ENCODE assay signal across 8 cellular contexts in genomic region chr14:68819260-68819691, GRCh38. TPM values are rescaled to one million over a fixed set of nuclear protein-coding genes. Genes with fewer than 3 reads are reported as not detected.
DNase-seq lines count a peak whose midpoint lies in the region; ATAC-seq and TF ChIP-seq lines count a peak whose summit lies in the region.

No MANE protein-coding gene starts in this region.

- H3K23ac ChIP-seq in trophoblast cell (ENCODE audit: low read length): no peak overlapping the region

- no peaks in the 10 kb centered on the region for H3K36me3 Mint-ChIP-seq in endodermal cell (ENCODE audit: low read depth)

- H3K4me3 ChIP-seq in endodermal cell (ENCODE audit: low read length) (no peak overlapping the region), trophoblast cell (ENCODE audit: low read depth, low read length) (no peak overlapping the region), dorsolateral prefrontal cortex (no peak overlapping the region)

- no peak for TF ChIP-seq CTCF in endodermal cell (conservative IDR thresholded peaks at IDR 0.05)
- TF ChIP-seq CTCF in dorsolateral prefrontal cortex (IDR thresholded peaks at IDR 0.05 in 54 of 56, conservative IDR thresholded peaks at IDR 0.05 in 2 of 56; ENCODE audit: low read depth in 1 of 56, partially characterized antibody in 56 of 56): no peak

- no peak for ATAC-seq in HG03342 (IDR thresholded peaks at IDR 0.05; ENCODE audit: unreplicated experiment)

- H4K12ac ChIP-seq in trophoblast cell (ENCODE audit: low read depth, low read length): no peak overlapping the region

- H3K4me1 ChIP-seq in endodermal cell (ENCODE audit: control insufficient read depth, insufficient read depth, low read length) (peaks cover 5% of the 10 kb centered on the region), trophoblast cell (ENCODE audit: control insufficient read depth in 1 of 2, insufficient read depth in 2 of 2, low read length in 2 of 2) (peaks cover 32 to 38% of the 10 kb centered on the region in 2 experiments)

- peak overlapping the region; percentile 5 for H2BK120ac ChIP-seq in trophoblast cell (ENCODE audit: insufficient read depth, low read length, poor library complexity)

- peaks cover 28% of the 10 kb centered on the region for H3K4me1 Mint-ChIP-seq in endodermal cell

- 49 to 84% methylated on average over 4 to 10 of the region's 10 CpGs for WGBS in endodermal cell (ENCODE audit: insufficient coverage in 1 of 2, insufficient read length in 1 of 2), 2 experiments
- no CpG with 5 or more reads among the region's 10 CpGs for WGBS in trophoblast cell (ENCODE audit: extremely low coverage, insufficient coverage, insufficient read length)

- DNase-seq in GM03348 (ENCODE audit: low spot score) (peak; percentile 50), RPMI7951 (ENCODE audit: low read depth) (peak; percentile 65), endodermal cell (peak; percentile 82), trophoblast cell (peak; percentile 79 to 86), mesenteric fat pad (ENCODE audit: low spot score) (no peak), SW 1271 (lab: John Stamatoyannopoulos, UW) (no peak), dorsolateral prefrontal cortex (no peak)

- peaks cover 13% of the 10 kb centered on the region for H3K79me2 ChIP-seq in trophoblast cell (ENCODE audit: control insufficient read depth, insufficient read depth, low read length, poor library complexity)

- intact Hi-C loops in dorsolateral prefrontal cortex (cut with DNase I): loop anchor here in 1 of 2 donors (5.0 kb wide), 1 partner anchor 982 kb away; no protein-coding TSS in a partner anchor

- H4K91ac ChIP-seq in trophoblast cell (ENCODE audit: low read depth, low read length): peak overlapping the region; percentile 57

- no peak overlapping the region for H2AFZ ChIP-seq in trophoblast cell (ENCODE audit: insufficient read depth, low read length, poor library complexity)

- peak overlapping the region; percentile 8 for H4K8ac ChIP-seq in trophoblast cell (ENCODE audit: low read depth, low read length)

- H3K4me2 ChIP-seq in trophoblast cell (ENCODE audit: low read length): no peak overlapping the region

- no peaks in the 10 kb centered on the region for H3K9me3 Mint-ChIP-seq in endodermal cell

- H3K36me3 ChIP-seq in endodermal cell (ENCODE audit: control insufficient read depth, insufficient read depth, low read length): no peaks in the 10 kb centered on the region
- H3K36me3 ChIP-seq in trophoblast cell (ENCODE audit: control insufficient read depth in 1 of 2, insufficient read depth in 2 of 2, low read length in 2 of 2): no peaks in the 10 kb centered on the region

- peaks cover 12% of the 10 kb centered on the region for H3K27me3 Mint-ChIP-seq in endodermal cell (ENCODE audit: insufficient read depth)

- H3K9me3 ChIP-seq in endodermal cell (ENCODE audit: control insufficient read depth, low read length) (no peaks in the 10 kb centered on the region), trophoblast cell (ENCODE audit: insufficient read depth, low read depth, low read length) (no peaks in the 10 kb centered on the region)

- peak overlapping the region; percentile 9 for H3K14ac ChIP-seq in trophoblast cell (ENCODE audit: low read length)

- peaks cover 35% of the 10 kb centered on the region for H3K79me1 ChIP-seq in trophoblast cell (ENCODE audit: low read length)

- H2BK12ac ChIP-seq in trophoblast cell (ENCODE audit: low read length): peak overlapping the region; percentile 74

- peak overlapping the region; percentile 2 for H3K18ac ChIP-seq in trophoblast cell (ENCODE audit: low read length)

- H3K4me3 Mint-ChIP-seq in endodermal cell: no peak overlapping the region

- H2AK5ac ChIP-seq in trophoblast cell (ENCODE audit: low read length): no peak overlapping the region

- H3K9ac ChIP-seq in endodermal cell (ENCODE audit: extremely low read depth, low read length, poor library complexity, severe bottlenecking) (no peak overlapping the region), trophoblast cell (ENCODE audit: low read length) (no peak overlapping the region)

- H2BK5ac ChIP-seq in trophoblast cell (ENCODE audit: low read depth, low read length, poor library complexity): peak overlapping the region; percentile 10

- H3K4ac ChIP-seq in trophoblast cell (ENCODE audit: low read depth, low read length): no peak overlapping the region

- H3K27ac ChIP-seq in endodermal cell (ENCODE audit: low read depth, low read length) (no peak overlapping the region), trophoblast cell (ENCODE audit: low read depth, low read length) (peak overlapping the region; percentile 6), dorsolateral prefrontal cortex (no peak overlapping the region)

- H3K27ac Mint-ChIP-seq in endodermal cell: no peak overlapping the region

- H3K27me3 ChIP-seq in endodermal cell (ENCODE audit: control insufficient read depth, insufficient read depth, low read length, poor library complexity, severe bottlenecking) (no peaks in the 10 kb centered on the region), trophoblast cell (ENCODE audit: insufficient read depth, low read length) (no peaks in the 10 kb centered on the region), dorsolateral prefrontal cortex (no peaks in the 10 kb centered on the region)

RNA-seq across cellular contexts. Expression of gene ZFP36L1, which starts 26.4 kb away (rescaled TPM):
- 85.8 and 126 TPM in 2 replicates for total RNA-seq in RPMI7951 (2014; rRNA removed; shearing (Covaris generic))
- total RNA-seq in endodermal cell (10 to 100 TPM; 99.4 to 99.6 TPM), mesenteric fat pad (477 TPM), dorsolateral prefrontal cortex (100 to 1,000 TPM in 78 of 120 experiments, 10 to 100 TPM in 42; 50.7 to 283 (median 111) TPM)
- 215 TPM for polyA plus RNA-seq in endodermal cell (2013, experiment 1 of 2)
- 172 TPM for polyA plus RNA-seq in endodermal cell (2013, experiment 2 of 2)
- 487 and 493 TPM in 2 replicates for polyA plus RNA-seq in trophoblast cell (2013)

Comparison
In these comparisons a context has a peak if more than half of its experiments do, and no peak if none do; other contexts are left out.
1. DNase-seq: peak in GM03348 (single experiment), RPMI7951 (single experiment), endodermal cell (single experiment) and trophoblast cell (2 of 2); none in mesenteric fat pad (single experiment), SW 1271 (0 of 2) and dorsolateral prefrontal cortex (0 of 10).